ENCODE assay signal across 31 cellular contexts in genomic region chr3:51891242-51892039, GRCh38. TPM values are rescaled to one million over a fixed set of nuclear protein-coding genes. Genes with fewer than 3 reads are reported as not detected.
"Had no signal": no experiment of that assay in that cellular context is flagged by ENCODE, and none has a peak within 500 bp of the region (broad histone marks: within the 10 kb centered on the region; RNA-seq: fewer than 3 reads in every experiment).

No MANE protein-coding gene starts in this region.

- H3K9me3 ChIP-seq: ascending aorta, body of pancreas, SJCRH30, SK-N-SH had no signal

- H3K27me3 ChIP-seq: ascending aorta, body of pancreas, SJCRH30 had no signal

- DNase-seq: activated CD4-positive, alpha-beta T cell treated with anti-CD3 and anti-CD28 coated beads for 48 hours; activated CD4-positive, alpha-beta T cell treated with anti-CD3 and anti-CD28 coated beads, Interleukin-2, amount 50 U/mL, for 4 hours; activated CD4-positive, CD25-positive, alpha-beta regulatory T cell treated with anti-CD3 and anti-CD28 coated beads, Interleukin-2, amount 50 U/mL, for 72 hours; activated CD8-positive, alpha-beta memory T cell treated with anti-CD3 and anti-CD28 coated beads for 24 hours; activated naive CD4-positive, alpha-beta T cell treated with anti-CD3 and anti-CD28 coated beads, Interleukin-2, amount 50 U/mL, for 16 hours; activated naive CD8-positive, alpha-beta T cell treated with anti-CD3 and anti-CD28 coated beads, Interleukin-2, amount 50 U/mL, for 24 hours; activated T-cell treated with anti-CD3 and anti-CD28 coated beads, Interleukin-2, amount 50 U/mL, for 72 hours; amniotic stem cell; body of pancreas; Karpas-422; MM.1S; NCI-H1105; NCI-H1436; NCI-H1694 treated with DMSO at 0.1 percent for 48 hours; NCI-H2029 treated with DMSO at 0.1 percent for 48 hours; NCI-H345; NCI-H510A; NCI-H526 treated with DMSO at 0.1 percent for 48 hours; NK-92 treated with Interleukin-12 subunit alpha and Interleukin-12 subunit beta, amount 100 ng/mL, for 24 hours; OCI-M1; Right ventricle myocardium superior; SK-N-SH; T-helper 1 cell had no signal

- ATAC-seq: activated naive CD8-positive, alpha-beta T cell treated with anti-CD3 and anti-CD28 coated beads, Interleukin-2, amount 50 U/mL, for 24 hours; activated T-cell treated with anti-CD3 and anti-CD28 coated beads, Interleukin-2, amount 50 U/mL, for 72 hours; body of pancreas; Panc1; WTC11 had no signal

- H3K9ac ChIP-seq: SK-N-SH had no signal

- H3K4me3 Mint-ChIP-seq: activated naive CD8-positive, alpha-beta T cell treated with anti-CD3 and anti-CD28 coated beads, Interleukin-2, amount 50 U/mL, for 24 hours; activated T-cell treated with anti-CD3 and anti-CD28 coated beads, Interleukin-2, amount 50 U/mL, for 72 hours; central memory CD8-positive, alpha-beta T cell; IgD-negative memory B cell; WTC11 had no signal

- H3K27ac ChIP-seq: ascending aorta, body of pancreas, RWPE1, SJCRH30 had no signal

- H3K9me3 Mint-ChIP-seq: activated naive CD8-positive, alpha-beta T cell treated with anti-CD3 and anti-CD28 coated beads, Interleukin-2, amount 50 U/mL, for 24 hours; activated T-cell treated with anti-CD3 and anti-CD28 coated beads, Interleukin-2, amount 50 U/mL, for 72 hours; central memory CD8-positive, alpha-beta T cell; IgD-negative memory B cell had no signal

- H3K27ac Mint-ChIP-seq: activated naive CD8-positive, alpha-beta T cell treated with anti-CD3 and anti-CD28 coated beads, Interleukin-2, amount 50 U/mL, for 24 hours; activated T-cell treated with anti-CD3 and anti-CD28 coated beads, Interleukin-2, amount 50 U/mL, for 72 hours; IgD-negative memory B cell; WTC11 had no signal

- H3K4me1 Mint-ChIP-seq: central memory CD8-positive, alpha-beta T cell; IgD-negative memory B cell had no signal

- H3K36me3 ChIP-seq: ascending aorta, SJCRH30 had no signal

- H3K4me3 ChIP-seq: ascending aorta, body of pancreas, SJCRH30 had no signal

- H3K4me1 ChIP-seq: ascending aorta, body of pancreas, SJCRH30 had no signal

- H3K36me3 Mint-ChIP-seq: WTC11 had no signal

- H3K4me2 ChIP-seq: SK-N-SH had no signal

RNA-seq across cellular contexts. Expression of gene IQCF1, which starts 11.7 kb away (rescaled TPM):
- total RNA-seq: activated T-cell treated with anti-CD3 and anti-CD28 coated beads, Interleukin-2, amount 50 U/mL, for 72 hours; ascending aorta; body of pancreas; bronchial epithelial cell; Right ventricle myocardium superior; SJCRH30; WTC11 had no signal

RNA-seq across cellular contexts. Expression of gene IQCF5, which starts 16.0 kb away (rescaled TPM):
- total RNA-seq: activated T-cell treated with anti-CD3 and anti-CD28 coated beads, Interleukin-2, amount 50 U/mL, for 72 hours; ascending aorta; body of pancreas; Right ventricle myocardium superior; SJCRH30; WTC11 had no signal

RNA-seq across cellular contexts. Expression of gene IQCF2, which starts 30.0 kb away (rescaled TPM):
- total RNA-seq: activated T-cell treated with anti-CD3 and anti-CD28 coated beads, Interleukin-2, amount 50 U/mL, for 72 hours; ascending aorta; body of pancreas; bronchial epithelial cell; Right ventricle myocardium superior; SJCRH30; WTC11 had no signal
